ENCODE assay signal across 8 cellular contexts in the genomic region with DNA sequence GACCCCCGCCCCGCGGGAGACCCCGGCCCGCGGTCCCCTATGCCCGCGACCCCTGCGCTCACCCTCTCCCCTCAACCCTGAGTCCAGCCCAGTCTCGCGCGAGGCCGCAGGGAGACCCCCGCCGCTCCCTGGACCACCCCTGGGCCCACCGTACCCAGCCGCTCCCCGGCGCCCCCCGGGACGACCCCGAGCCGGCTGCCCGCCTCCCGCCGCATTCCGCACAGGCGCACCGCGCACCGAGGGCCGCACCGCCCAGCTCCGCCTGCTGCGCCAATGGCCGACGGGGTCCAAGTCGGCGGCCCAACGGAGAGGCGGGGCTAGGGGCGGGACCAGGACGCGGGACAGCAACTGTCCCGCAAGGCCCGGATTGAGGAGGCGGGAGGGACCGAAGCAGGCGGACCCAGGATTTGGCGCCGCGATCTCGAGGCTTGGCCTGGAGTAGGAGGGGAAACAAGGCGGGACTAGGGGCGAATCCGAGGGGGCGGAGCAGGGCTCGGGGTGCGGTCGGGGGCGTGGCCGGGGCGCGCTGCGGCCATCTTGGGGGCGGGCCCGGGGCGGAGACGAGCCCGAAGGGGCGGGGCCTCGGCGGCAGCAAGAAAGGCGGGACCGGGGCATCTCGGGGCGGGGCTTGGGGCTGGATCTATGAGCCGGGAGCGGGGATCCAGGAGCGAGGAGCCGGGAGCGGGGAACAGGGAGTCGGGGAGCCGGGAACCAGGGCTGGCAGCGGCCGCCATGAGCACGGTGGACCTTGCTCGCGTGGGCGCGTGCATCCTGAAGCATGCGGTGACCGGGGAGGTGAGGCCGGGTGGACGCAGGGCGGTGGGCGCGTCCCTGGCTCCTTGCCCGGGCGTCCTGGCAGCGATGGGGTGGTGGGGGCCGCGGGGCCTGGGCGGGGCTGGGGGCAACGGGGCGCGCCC. TPM values are rescaled to one million over a fixed set of nuclear protein-coding genes. Genes with fewer than 3 reads are reported as not detected.
DNase-seq lines count a peak whose midpoint lies in the region; ATAC-seq, FAIRE-seq and TF ChIP-seq lines count a peak whose summit lies in the region.

A gene with protein sequence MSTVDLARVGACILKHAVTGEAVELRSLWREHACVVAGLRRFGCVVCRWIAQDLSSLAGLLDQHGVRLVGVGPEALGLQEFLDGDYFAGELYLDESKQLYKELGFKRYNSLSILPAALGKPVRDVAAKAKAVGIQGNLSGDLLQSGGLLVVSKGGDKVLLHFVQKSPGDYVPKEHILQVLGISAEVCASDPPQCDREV (plus strand): TSS at position 624 of the 917 bp plus-strand sequence. CDS start 109 bp downstream, at position 733.

- peaks cover 0 to 4% of the 10 kb centered on the region in 2 donors for H3K36me3 ChIP-seq in ascending aorta
- no peaks in the 10 kb centered on the region for H3K36me3 ChIP-seq in right atrium auricular region
- no peaks in the 10 kb centered on the region for H3K36me3 ChIP-seq in psoas muscle (ENCODE audit: insufficient read depth in 1 of 2, low read depth in 1 of 2)

- intact Hi-C loops in ascending aorta (cut with DNase I) (loop anchor here (1.0 to 10.0 kb wide), 8 partner anchors 38 to 1316 kb away; a partner anchor contains a TSS), psoas muscle (cut with DNase I) (loop anchor here in 1 of 2 donors (5.0 kb wide), 1 partner anchor 1316 kb away; a partner anchor contains a TSS)

- no peaks in the 10 kb centered on the region for H3K9me3 ChIP-seq in ascending aorta
- no peaks in the 10 kb centered on the region for H3K9me3 ChIP-seq in right atrium auricular region
- no peaks in the 10 kb centered on the region for H3K9me3 ChIP-seq in psoas muscle

- ATAC-seq in GM18505 (IDR thresholded peaks at IDR 0.05; ENCODE audit: unreplicated experiment) (peak; percentile 58), HG02970 (IDR thresholded peaks at IDR 0.05; ENCODE audit: low FRiP score, unreplicated experiment) (peak; percentile 73), psoas muscle (peak; percentile 94 to 96 (median 94))

- TF ChIP-seq POLR2A in GM18505 (IDR thresholded peaks at IDR 0.05; ENCODE audit: borderline replicate concordance, extremely low read depth, insufficient read depth, insufficient read length) = peak; percentile 55

- H3K4me1 ChIP-seq in ascending aorta = peaks cover 13 to 14% of the 10 kb centered on the region in 2 donors
- peaks cover 0 to 27% of the 10 kb centered on the region in 2 donors for H3K4me1 ChIP-seq in right atrium auricular region
- H3K4me1 ChIP-seq in psoas muscle = peaks cover 3% of the 10 kb centered on the region

- FAIRE-seq in urothelium cell line (lab: Jason Lieb, UNC) = no peak

- 1% methylated on average over 92 to 107 of the region's 107 CpGs for WGBS in psoas muscle, 3 donors

- no peak for TF ChIP-seq CTCF in ascending aorta (IDR thresholded peaks at IDR 0.05)
- TF ChIP-seq CTCF in right atrium auricular region (IDR thresholded peaks at IDR 0.05) = no peak
- TF ChIP-seq CTCF in psoas muscle (IDR thresholded peaks at IDR 0.05) = no peak

- H3K27ac ChIP-seq in ascending aorta (peak within 1 kb of the TSS; percentile 91 to 94), right atrium auricular region (peak within 1 kb of the TSS; percentile 98), psoas muscle (peak within 1 kb of the TSS; percentile 88)

- H3K27me3 ChIP-seq in ascending aorta = no peaks in the 10 kb centered on the region
- H3K27me3 ChIP-seq in right atrium auricular region = no peaks in the 10 kb centered on the region
- peaks cover 0 to 6% (median 2%) of the 10 kb centered on the region in 3 donors for H3K27me3 ChIP-seq in psoas muscle (ENCODE audit: insufficient read depth in 3 of 3, low read length in 2 of 3)

- DNase-seq in NCI-H2029 treated with DMSO at 0.1 percent for 48 hours (lab: John Stamatoyannopoulos, UW) (peak; percentile 64), T-helper 22 cell (ENCODE audit: low read depth) (peak; percentile 95), ascending aorta (ENCODE audit: low spot score in 2 of 2) (peak; percentile 95 to 99), right atrium auricular region (ENCODE audit: low spot score) (peak; percentile 98), psoas muscle (peak; percentile 99 to 100), urothelium cell line (ENCODE audit: low spot score) (peak; percentile 96)

- peak within 1 kb of the TSS; percentile 79 to 85 for H3K4me3 ChIP-seq in ascending aorta
- peak within 1 kb of the TSS; percentile 94 to 97 for H3K4me3 ChIP-seq in right atrium auricular region
- H3K4me3 ChIP-seq in psoas muscle = peak within 1 kb of the TSS; percentile 87

RNA-seq across cellular contexts. Expression of the gene that starts here (rescaled TPM):
- total RNA-seq in ascending aorta (20.1 TPM), right atrium auricular region (1 to 10 TPM; 6.4 to 6.8 TPM), psoas muscle (1 to 10 TPM in 3 of 4 donors, under 1 TPM in 1; 0.97 to 3.9 (median 3.1) TPM)
- 1 to 10 TPM; 1.8 to 3.0 (median 2.6) TPM for polyA plus RNA-seq in psoas muscle

Comparison
In these comparisons a context has a peak if more than half of its experiments do, and no peak if none do; other contexts are left out.
1. Peak in every context shown above with its lines: DNase-seq, ATAC-seq, H3K4me3 ChIP-seq and H3K27ac ChIP-seq.